In genomic region chr2:116319935-116320334, GRCh38 we compare ENCODE assay signal across 26 cellular contexts.
"Had no signal": no experiment of that assay in that cellular context is flagged by ENCODE, and none has a peak within 500 bp of the region (broad histone marks: within the 10 kb centered on the region; RNA-seq: fewer than 3 reads in every experiment).

No MANE protein-coding gene starts in this region.

- H3K4me1 ChIP-seq: body of pancreas, foreskin keratinocyte, spleen, testis, vagina had no signal

- H3K27ac Mint-ChIP-seq: activated CD4-positive, alpha-beta memory T cell treated with anti-CD3 and anti-CD28 coated beads, Interleukin-2, amount 10 ng/mL, durations not matched to agents 7 days and 5 days; activated naive CD8-positive, alpha-beta T cell treated with anti-CD3 and anti-CD28 coated beads, Interleukin-2, amount 50 U/mL, for 24 hours; activated T-helper 1 cell treated with anti-CD3 and anti-CD28 coated beads, Interleukin-12 subunit alpha, Interleukin-12 subunit beta, Interleukin-2, Interleukin-4 antibody, amounts not matched to agents 30 ng/mL and 10 ng/mL and 1 ng/mL, durations not matched to agents 14 hours and 24 hours and 36 hours; memory B cell; naive B cell; progenitor cell of endocrine pancreas; T-helper 1 cell treated with Interleukin-12 subunit alpha and Interleukin-12 subunit beta and Interleukin-4 antibody, amounts not matched to agents 30 μg/mL and 1 μg/mL, for 36 hours had no signal

- H3K27me3 Mint-ChIP-seq: activated CD4-positive, alpha-beta memory T cell treated with anti-CD3 and anti-CD28 coated beads, Interleukin-2, amount 10 ng/mL, durations not matched to agents 7 days and 5 days; activated naive CD8-positive, alpha-beta T cell treated with anti-CD3 and anti-CD28 coated beads, Interleukin-2, amount 50 U/mL, for 24 hours; memory B cell; naive B cell had no signal

- ATAC-seq: activated naive CD8-positive, alpha-beta T cell treated with anti-CD3 and anti-CD28 coated beads, Interleukin-2, amount 50 U/mL, for 24 hours; body of pancreas; foreskin keratinocyte; left cardiac atrium had no signal

- H2AFZ ChIP-seq: hepatocyte had no signal

- H3K4me3 ChIP-seq: body of pancreas, cardiac muscle cell, hepatocyte, spleen, testis, vagina had no signal

- H3K27me3 ChIP-seq: body of pancreas, cardiac muscle cell, foreskin keratinocyte, hepatocyte, spleen, testis, vagina had no signal

- H3K79me2 ChIP-seq: hepatocyte had no signal

- H3K36me3 Mint-ChIP-seq: memory B cell, naive B cell had no signal

- FAIRE-seq: islet of Langerhans had no signal

- H3K4me2 ChIP-seq: hepatocyte had no signal

- DNase-seq: activated CD4-positive, alpha-beta memory T cell treated with anti-CD3 and anti-CD28 coated beads, Interleukin-2, amount 10 ng/mL, durations not matched to agents 7 days and 5 days; activated CD4-positive, alpha-beta T cell treated with anti-CD3 and anti-CD28 coated beads for 48 hours; activated CD4-positive, CD25-positive, alpha-beta regulatory T cell; activated gamma-delta T cell; activated naive CD4-positive, alpha-beta T cell treated with anti-CD3 and anti-CD28 coated beads, Interleukin-2, amount 50 U/mL, for 16 hours; activated naive CD8-positive, alpha-beta T cell treated with anti-CD3 and anti-CD28 coated beads, Interleukin-2, amount 50 U/mL, for 24 hours; body of pancreas; foreskin keratinocyte; glutamatergic neuron; left cardiac atrium; naive B cell; retina; spleen; stimulated activated CD4-positive, alpha-beta T cell treated with anti-CD3 and anti-CD28 coated beads, Interleukin-4, amount 100 ng/mL, for 1 hour; stimulated activated naive CD4-positive, alpha-beta T cell; T1000; testis; trophoblast cell had no signal

- H3K4me3 Mint-ChIP-seq: activated CD4-positive, alpha-beta memory T cell treated with anti-CD3 and anti-CD28 coated beads, Interleukin-2, amount 10 ng/mL, durations not matched to agents 7 days and 5 days; activated naive CD8-positive, alpha-beta T cell treated with anti-CD3 and anti-CD28 coated beads, Interleukin-2, amount 50 U/mL, for 24 hours; activated T-helper 1 cell treated with anti-CD3 and anti-CD28 coated beads, Interleukin-12 subunit alpha, Interleukin-12 subunit beta, Interleukin-2, Interleukin-4 antibody, amounts not matched to agents 30 ng/mL and 10 ng/mL and 1 ng/mL, durations not matched to agents 14 hours and 24 hours and 36 hours; memory B cell; naive B cell; T-helper 1 cell treated with Interleukin-12 subunit alpha and Interleukin-12 subunit beta and Interleukin-4 antibody, amounts not matched to agents 30 μg/mL and 1 μg/mL, for 36 hours had no signal

- H3K4me1 Mint-ChIP-seq: activated CD4-positive, alpha-beta memory T cell treated with anti-CD3 and anti-CD28 coated beads, Interleukin-2, amount 10 ng/mL, durations not matched to agents 7 days and 5 days; activated naive CD8-positive, alpha-beta T cell treated with anti-CD3 and anti-CD28 coated beads, Interleukin-2, amount 50 U/mL, for 24 hours; memory B cell; naive B cell had no signal

- H3K27ac ChIP-seq: body of pancreas, cardiac muscle cell, foreskin keratinocyte, hepatocyte, spleen, testis, vagina had no signal

- H3K9me3 Mint-ChIP-seq: activated naive CD8-positive, alpha-beta T cell treated with anti-CD3 and anti-CD28 coated beads, Interleukin-2, amount 50 U/mL, for 24 hours had no signal

- H3K36me3 ChIP-seq: cardiac muscle cell, spleen, vagina had no signal
